In genomic region chr12:16076553-16076952, GRCh38 we compare ENCODE assay signal across 8 cellular contexts.
DNase-seq lines count a peak whose midpoint lies in the region; ATAC-seq, FAIRE-seq and TF ChIP-seq lines count a peak whose summit lies in the region.

No MANE protein-coding gene starts in this region.

- H3K9me1 ChIP-seq in endothelial cell of umbilical vein (replicated peaks; ENCODE audit: control insufficient read depth, extremely low read depth, insufficient read depth, low read length), result no peaks in the 10 kb centered on the region

- no peak overlapping the region for H3K4me2 ChIP-seq in endothelial cell of umbilical vein (ENCODE audit: insufficient read depth, low read length)

- H3K9me3 Mint-ChIP-seq in Calu3 (ENCODE audit: low read depth, unreplicated experiment), result no peaks in the 10 kb centered on the region
- peaks cover 0 to 4% (median 0%) of the 10 kb centered on the region in 3 donors for H3K9me3 Mint-ChIP-seq in T-cell

- peak; percentile 38 for TF ChIP-seq CTCF in Calu3 (IDR thresholded peaks at IDR 0.05; ENCODE audit: unreplicated experiment)
- TF ChIP-seq CTCF in endothelial cell of umbilical vein (IDR thresholded peaks at IDR 0.05; ENCODE audit: extremely low read depth in 1 of 2, insufficient read depth in 1 of 2, low read depth in 1 of 2, low read length in 2 of 2), result peak; percentile 5 to 22
- TF ChIP-seq CTCF in upper lobe of right lung (IDR thresholded peaks at IDR 0.05), result peak; percentile 39
- TF ChIP-seq CTCF in tibial artery (IDR thresholded peaks at IDR 0.05), result no peak

- dilution Hi-C loops in endothelial cell of umbilical vein (cut with MboI; ENCODE audit: extremely low pct_ligation_motif_present, low sequenced_read_pairs), result no loop called here

- BruUV-seq in Calu3 (replicated peaks; lab: Mats Ljungman, UMichigan) (no TSS peak), endothelial cell of umbilical vein (replicated peaks; lab: Mats Ljungman, UMichigan) (no TSS peak)

- POLR2A ChIA-PET in endothelial cell of umbilical vein (lab: Charles Lee), result no interaction called here
- POLR2A ChIA-PET in T-cell (lab: Charles Lee), result no interaction called here

- H4K20me1 ChIP-seq in endothelial cell of umbilical vein (replicated peaks; ENCODE audit: control insufficient read depth, extremely low read depth, insufficient read depth, low read length), result no peaks in the 10 kb centered on the region

- H3K9ac ChIP-seq in endothelial cell of umbilical vein (replicated peaks; ENCODE audit: extremely low read depth, insufficient read depth, low read length), result no peak overlapping the region

- FAIRE-seq in GM19239 (lab: Jason Lieb, UNC), result peak; percentile 66
- peak; percentile 56 for FAIRE-seq in endothelial cell of umbilical vein (lab: Jason Lieb, UNC)

- H3K36me3 ChIP-seq in endothelial cell of umbilical vein (ENCODE audit: control insufficient read depth in 2 of 2, extremely low read depth in 1 of 2, insufficient read depth in 2 of 2, low read length in 2 of 2), result no peaks in the 10 kb centered on the region
- H3K36me3 ChIP-seq in upper lobe of right lung, result no peaks in the 10 kb centered on the region
- H3K36me3 ChIP-seq in tibial artery, result no peaks in the 10 kb centered on the region

- intact Hi-C loops in Calu3 (cut with micrococcal nuclease; ENCODE audit: unreplicated experiment), result loop anchor here (5.0 kb wide), 2 partner anchors 86 to 276 kb away; no protein-coding TSS in a partner anchor
- intact Hi-C loops in endothelial cell of umbilical vein (cut with micrococcal nuclease), result loop anchor here (5.0 kb wide), 1 partner anchor 286 kb away; no protein-coding TSS in a partner anchor
- intact Hi-C loops in upper lobe of right lung (cut with DNase I), result no loop called here
- intact Hi-C loops in tibial artery (cut with DNase I; ENCODE audit: low total_unique reads), result no loop called here

- H3K27ac ChIP-seq in endothelial cell of umbilical vein (ENCODE audit: insufficient read depth, low read depth, low read length) (no peak overlapping the region), upper lobe of right lung (no peak overlapping the region), tibial artery (no peak overlapping the region)

- no peaks in the 10 kb centered on the region for H3K79me2 ChIP-seq in endothelial cell of umbilical vein (ENCODE audit: control insufficient read depth, insufficient read depth, low read length)

- H3K4me1 Mint-ChIP-seq in Calu3 (ENCODE audit: low read depth, unreplicated experiment), result no peaks in the 10 kb centered on the region
- no peaks in the 10 kb centered on the region for H3K4me1 Mint-ChIP-seq in T-cell

- H2AFZ ChIP-seq in endothelial cell of umbilical vein (ENCODE audit: low read depth, low read length), result no peak overlapping the region

- H3K9me3 ChIP-seq in endothelial cell of umbilical vein (replicated peaks; ENCODE audit: control insufficient read depth, insufficient read depth, low read length) (no peaks in the 10 kb centered on the region), upper lobe of right lung (no peaks in the 10 kb centered on the region), tibial artery (no peaks in the 10 kb centered on the region)

- CTCF ChIA-PET in Calu3 (lab: Charles Lee), result interaction anchor here (0.7 to 1.0 kb wide), 2 partner anchors 8 to 309 kb away, joined by 3 to 6 read pairs; no protein-coding TSS in a partner anchor
- CTCF ChIA-PET in endothelial cell of umbilical vein (lab: Charles Lee), result interaction anchor here (1.2 to 1.9 kb wide), 4 partner anchors 19 to 1915 kb away, joined by 3 to 21 read pairs (median 9); no protein-coding TSS in a partner anchor
- CTCF ChIA-PET in T-cell (lab: Charles Lee), result no interaction called here

- DNase-seq in Calu3, result peak; percentile 34
- peak; percentile 10 for DNase-seq in GM19239 (ENCODE audit: insufficient read length, low spot score)
- peak; percentile 64 for DNase-seq in NCI-H748 treated with DMSO at 0.1 percent for 48 hours (lab: John Stamatoyannopoulos, UW)
- no peak for DNase-seq in endothelial cell of umbilical vein (ENCODE audit: low read depth, low spot score)
- DNase-seq in upper lobe of right lung, result no peak
- DNase-seq in T-cell, result no peak
- no peak for DNase-seq in tibial artery

- H3K4me3 Mint-ChIP-seq in Calu3 (ENCODE audit: low read depth, unreplicated experiment), result no peak overlapping the region
- no peak overlapping the region for H3K4me3 Mint-ChIP-seq in T-cell

- ATAC-seq in HG03378 (IDR thresholded peaks at IDR 0.05; ENCODE audit: unreplicated experiment) (peak; percentile 91), upper lobe of right lung (peak; percentile 91), T-cell (replicated peaks in 1 of 4) (no peak)

- no peaks in the 10 kb centered on the region for H3K4me1 ChIP-seq in endothelial cell of umbilical vein (ENCODE audit: control insufficient read depth, extremely low read depth, insufficient read depth, low read length)
- H3K4me1 ChIP-seq in upper lobe of right lung, result no peaks in the 10 kb centered on the region
- no peaks in the 10 kb centered on the region for H3K4me1 ChIP-seq in tibial artery

- H3K27ac Mint-ChIP-seq in Calu3 (ENCODE audit: unreplicated experiment) (no peak overlapping the region), T-cell (no peak overlapping the region)

- H3K36me3 Mint-ChIP-seq in Calu3 (ENCODE audit: insufficient read depth, unreplicated experiment), result no peaks in the 10 kb centered on the region
- no peaks in the 10 kb centered on the region for H3K36me3 Mint-ChIP-seq in T-cell

- H3K27me3 ChIP-seq in endothelial cell of umbilical vein (ENCODE audit: control insufficient read depth in 2 of 2, insufficient read depth in 2 of 2, low read length in 2 of 2) (peaks cover 0 to 6% of the 10 kb centered on the region in 2 experiments), upper lobe of right lung (no peaks in the 10 kb centered on the region), tibial artery (no peaks in the 10 kb centered on the region)

- H3K4me3 ChIP-seq in endothelial cell of umbilical vein (replicated peaks in 1 of 3; ENCODE audit: insufficient read depth in 1 of 3, low read depth in 1 of 3, low read length in 3 of 3) (no peak overlapping the region), upper lobe of right lung (no peak overlapping the region), tibial artery (no peak overlapping the region)

- no peak for TF ChIP-seq POLR2A in endothelial cell of umbilical vein (IDR thresholded peaks at IDR 0.05; ENCODE audit: low read depth, low read length)

- H3K27me3 Mint-ChIP-seq in Calu3 (ENCODE audit: unreplicated experiment) (no peaks in the 10 kb centered on the region), T-cell (peaks cover 3 to 6% of the 10 kb centered on the region in 2 donors)

TF ChIP-seq in endothelial cell of umbilical vein, 7 proteins besides CTCF, POLR2A, EP300 and RAD21:
- TF ChIP-seq EZH2 (IDR thresholded peaks at IDR 0.05; ENCODE audit: borderline replicate concordance, low read depth, low read length, severe bottlenecking), result no peak
- TF ChIP-seq JUN (IDR thresholded peaks at IDR 0.05; ENCODE audit: borderline replicate concordance, insufficient read depth, insufficient read length, low read depth), result no peak
- TF ChIP-seq GATA2 (IDR thresholded peaks at IDR 0.05; ENCODE audit: insufficient read depth, insufficient read length, low read depth, low read length), result no peak
- no peak for TF ChIP-seq FOS (IDR thresholded peaks at IDR 0.05; ENCODE audit: borderline replicate concordance, insufficient read depth, low read length)
- TF ChIP-seq POLR2AphosphoS5 (IDR thresholded peaks at IDR 0.05; ENCODE audit: insufficient read depth, low read depth, low read length), result no peak
- TF ChIP-seq MAX (IDR thresholded peaks at IDR 0.05; ENCODE audit: insufficient read depth, insufficient read length), result no peak
- TF ChIP-seq MYC (IDR thresholded peaks at IDR 0.05; ENCODE audit: low read depth, low read length), result no peak

Comparison
In these comparisons a context has a peak if more than half of its experiments do, and no peak if none do; other contexts are left out.
1. DNase-seq: peak in Calu3 (single experiment), GM19239 (single experiment) and NCI-H748 treated with DMSO at 0.1 percent for 48 hours (single experiment); none in endothelial cell of umbilical vein (single experiment), upper lobe of right lung (single experiment), T-cell (0 of 34) and tibial artery (0 of 2).
2. CTCF ChIP-seq: peak in Calu3 (single experiment), endothelial cell of umbilical vein (2 of 2) and upper lobe of right lung (single experiment); none in tibial artery (0 of 2).
3. ATAC-seq: peak in HG03378 (single experiment) and upper lobe of right lung (single experiment); none in T-cell (0 of 4).
4. CTCF ChIA-PET loops: an anchor here in Calu3 (0.7 to 1.0 kb wide) and endothelial cell of umbilical vein (1.2 to 1.9 kb wide); none called in T-cell.
5. intact Hi-C loops: an anchor here in Calu3 (5.0 kb wide) and endothelial cell of umbilical vein (5.0 kb wide); none called in upper lobe of right lung and tibial artery.